28 cellular contexts compared by ENCODE assay signal in genomic region chr18:28523758-28524475, GRCh38.
"Had no signal": no experiment of that assay in that cellular context is flagged by ENCODE, and none has a peak within 500 bp of the region (broad histone marks: within the 10 kb centered on the region; RNA-seq: fewer than 3 reads in every experiment).

No MANE protein-coding gene starts in this region.

- H3K4me1 ChIP-seq: adrenal gland, body of pancreas, breast epithelium, Peyer's patch had no signal

- ATAC-seq: activated CD8-positive, alpha-beta T cell treated with anti-CD3 and anti-CD28 coated beads for 36 hours; activated naive CD4-positive, alpha-beta T cell treated with anti-CD3 and anti-CD28 coated beads, Interleukin-2, amount 50 U/mL, for 72 hours; activated T-cell treated with anti-CD3 and anti-CD28 coated beads, Interleukin-2, amount 50 U/mL, for 72 hours; activated T-helper 17 cell treated with anti-CD3 and anti-CD28 coated beads, Interleukin-2, amount 50 U/mL, for 72 hours; body of pancreas had no signal

- H3K27me3 ChIP-seq: adrenal gland, body of pancreas, breast epithelium, Peyer's patch had no signal

- H3K4me3 Mint-ChIP-seq: activated CD4-positive, alpha-beta T cell treated with anti-CD3 and anti-CD28 coated beads, Interleukin-2, amount 10 ng/mL, durations not matched to agents 24 days and 14 days; activated CD8-positive, alpha-beta T cell treated with anti-CD3 and anti-CD28 coated beads for 36 hours; activated T-cell treated with anti-CD3 and anti-CD28 coated beads, Interleukin-2, amount 50 U/mL, for 72 hours; activated T-helper 17 cell treated with anti-CD3 and anti-CD28 coated beads, Interleukin-2, amount 50 U/mL, for 72 hours; T-helper 1 cell treated with Interleukin-12 subunit alpha and Interleukin-12 subunit beta and Interleukin-4 antibody, amounts not matched to agents 30 μg/mL and 1 μg/mL, for 36 hours; T-helper 2 cell treated with Interferon-gamma antibody and Interleukin-4, amounts not matched to agents 5 μg/mL and 100 μg/mL, for 36 hours had no signal

- H3K27ac ChIP-seq: adrenal gland, body of pancreas, breast epithelium, Peyer's patch had no signal

- H3K9me3 ChIP-seq: adrenal gland, body of pancreas, breast epithelium, Peyer's patch had no signal

- H3K4me3 ChIP-seq: adrenal gland, body of pancreas, breast epithelium, Peyer's patch had no signal

- H3K36me3 Mint-ChIP-seq: activated naive CD4-positive, alpha-beta T cell treated with anti-CD3 and anti-CD28 coated beads, Interleukin-2, amount 50 U/mL, for 72 hours had no signal

- FAIRE-seq: astrocyte, TTC549 had no signal

- H3K27ac Mint-ChIP-seq: activated CD4-positive, alpha-beta T cell treated with anti-CD3 and anti-CD28 coated beads, Interleukin-2, amount 10 ng/mL, durations not matched to agents 24 days and 14 days; activated CD8-positive, alpha-beta T cell treated with anti-CD3 and anti-CD28 coated beads for 36 hours; activated naive CD4-positive, alpha-beta T cell treated with anti-CD3 and anti-CD28 coated beads, Interleukin-2, amount 50 U/mL, for 72 hours; activated T-cell treated with anti-CD3 and anti-CD28 coated beads, Interleukin-2, amount 50 U/mL, for 72 hours; activated T-helper 17 cell treated with anti-CD3 and anti-CD28 coated beads, Interleukin-2, amount 50 U/mL, for 72 hours; T-helper 1 cell treated with Interleukin-12 subunit alpha and Interleukin-12 subunit beta and Interleukin-4 antibody, amounts not matched to agents 30 μg/mL and 1 μg/mL, for 36 hours; T-helper 2 cell treated with Interferon-gamma antibody and Interleukin-4, amounts not matched to agents 5 μg/mL and 100 μg/mL, for 36 hours had no signal

- H3K27me3 Mint-ChIP-seq: activated CD4-positive, alpha-beta T cell treated with anti-CD3 and anti-CD28 coated beads, Interleukin-2, amount 10 ng/mL, durations not matched to agents 24 days and 14 days; activated CD8-positive, alpha-beta T cell treated with anti-CD3 and anti-CD28 coated beads for 36 hours; activated T-helper 17 cell treated with anti-CD3 and anti-CD28 coated beads, Interleukin-2, amount 50 U/mL, for 72 hours had no signal

- DNase-seq: activated CD4-positive, alpha-beta T cell treated with anti-CD3 and anti-CD28 coated beads, Interleukin-2, amount 10 ng/mL, durations not matched to agents 24 days and 14 days; activated CD4-positive, alpha-beta T cell treated with anti-CD3 and anti-CD28 coated beads, Interleukin-2, amount 50 U/mL, for 4 hours; activated CD8-positive, alpha-beta T cell treated with anti-CD3 and anti-CD28 coated beads for 36 hours; activated gamma-delta T cell; activated naive CD4-positive, alpha-beta T cell treated with Interleukin-2 at 50 U/mL for 16 hours; activated T-cell treated with anti-CD3 and anti-CD28 coated beads, Interleukin-2, amount 50 U/mL, for 1 hour; activated T-cell treated with anti-CD3 and anti-CD28 coated beads, Interleukin-2, amount 50 U/mL, for 72 hours; adrenal gland; body of pancreas; NCI-H1092 treated with DMSO at 0.1 percent for 48 hours; NCI-H1417; NCI-H187 treated with DMSO at 0.1 percent for 48 hours; NCI-H2081 treated with DMSO at 0.1 percent for 48 hours; NCI-H226; NCI-H446 treated with DMSO at 0.1 percent for 48 hours; NCI-H524; NCI-H69; NCI-H82; Peyer's patch; RPMI8226; SHP77 treated with DMSO at 0.1 percent for 48 hours had no signal

- H3K36me3 ChIP-seq: adrenal gland, breast epithelium, Peyer's patch had no signal

- H3K4me1 Mint-ChIP-seq: activated CD4-positive, alpha-beta T cell treated with anti-CD3 and anti-CD28 coated beads, Interleukin-2, amount 10 ng/mL, durations not matched to agents 24 days and 14 days; activated T-helper 17 cell treated with anti-CD3 and anti-CD28 coated beads, Interleukin-2, amount 50 U/mL, for 72 hours had no signal
